In genomic region chr15:76576526-76577279, GRCh38 we compare ENCODE assay signal across 7 cellular contexts.
A peak's percentile ranks its signal among the peaks of the same experiment; 100 is the strongest.
DNase-seq lines count a peak whose midpoint lies in the region; ATAC-seq and TF ChIP-seq lines count a peak whose summit lies in the region.

No MANE protein-coding gene starts in this region.

- no peak overlapping the region for H3K18ac ChIP-seq in trophoblast cell (ENCODE audit: low read length)

- H3K36me3 ChIP-seq in brain microvascular endothelial cell (replicated peaks): no peaks in the 10 kb centered on the region
- no peaks in the 10 kb centered on the region for H3K36me3 ChIP-seq in trophoblast cell (ENCODE audit: control insufficient read depth in 1 of 2, insufficient read depth in 2 of 2, low read length in 2 of 2)

- no peak overlapping the region for H2AK5ac ChIP-seq in trophoblast cell (ENCODE audit: low read length)

- ATAC-seq in GM21515 (IDR thresholded peaks at IDR 0.05; ENCODE audit: unreplicated experiment): no peak

- DNase-seq in HCEC 1CT (peak; percentile 35), brain microvascular endothelial cell (peak; percentile 44), kidney glomerular epithelial cell (lab: John Stamatoyannopoulos, UW) (peak; percentile 17), stromal cell of bone marrow (ENCODE audit: low read depth) (peak; percentile 39), trophoblast cell (no peak)
- no peak for DNase-seq in stimulated activated naive CD4-positive, alpha-beta T cell (lab: John Stamatoyannopoulos, UW)

- no peak overlapping the region for H2BK12ac ChIP-seq in trophoblast cell (ENCODE audit: low read length)

- H3K9me3 ChIP-seq in trophoblast cell (ENCODE audit: insufficient read depth, low read depth, low read length): no peaks in the 10 kb centered on the region

- H3K14ac ChIP-seq in trophoblast cell (ENCODE audit: low read length): no peak overlapping the region

- no peak for TF ChIP-seq CTCF in brain microvascular endothelial cell (IDR thresholded peaks at IDR 0.05; ENCODE audit: low read depth, low read length, missing control alignments)

- no peak overlapping the region for H3K9ac ChIP-seq in trophoblast cell (ENCODE audit: low read length)

- no peak overlapping the region for H4K8ac ChIP-seq in trophoblast cell (ENCODE audit: low read depth, low read length)

- H3K4me2 ChIP-seq in trophoblast cell (ENCODE audit: low read length): no peak overlapping the region

- no peaks in the 10 kb centered on the region for H3K27me3 ChIP-seq in brain microvascular endothelial cell (replicated peaks)
- H3K27me3 ChIP-seq in trophoblast cell (ENCODE audit: insufficient read depth, low read length): no peaks in the 10 kb centered on the region

- no peak overlapping the region for H3K4ac ChIP-seq in trophoblast cell (ENCODE audit: low read depth, low read length)

- H2BK5ac ChIP-seq in trophoblast cell (ENCODE audit: low read depth, low read length, poor library complexity): no peak overlapping the region

- no peaks in the 10 kb centered on the region for H3K79me1 ChIP-seq in trophoblast cell (ENCODE audit: low read length)

- H4K12ac ChIP-seq in trophoblast cell (ENCODE audit: low read depth, low read length): no peak overlapping the region

- H2BK120ac ChIP-seq in trophoblast cell (ENCODE audit: insufficient read depth, low read length, poor library complexity): no peak overlapping the region

- H3K4me1 ChIP-seq in trophoblast cell (ENCODE audit: control insufficient read depth in 1 of 2, insufficient read depth in 2 of 2, low read length in 2 of 2): no peaks in the 10 kb centered on the region

- H3K23ac ChIP-seq in trophoblast cell (ENCODE audit: low read length): no peak overlapping the region

- H3K4me3 ChIP-seq in brain microvascular endothelial cell (ENCODE audit: low read depth, low read length) (no peak overlapping the region), trophoblast cell (ENCODE audit: low read depth, low read length) (no peak overlapping the region)

- H2AFZ ChIP-seq in trophoblast cell (ENCODE audit: insufficient read depth, low read length, poor library complexity): no peak overlapping the region

- in situ Hi-C loops in brain microvascular endothelial cell (cut with HindIII; ENCODE audit: low pct_ligation_motif_present, low sequenced_read_pairs): no loop called here

- H3K79me2 ChIP-seq in trophoblast cell (ENCODE audit: control insufficient read depth, insufficient read depth, low read length, poor library complexity): no peaks in the 10 kb centered on the region

- no CpG with 5 or more reads among the region's 9 CpGs for WGBS in trophoblast cell (ENCODE audit: extremely low coverage, insufficient coverage, insufficient read length)

- no peak overlapping the region for H4K91ac ChIP-seq in trophoblast cell (ENCODE audit: low read depth, low read length)

- no peak overlapping the region for H3K27ac ChIP-seq in brain microvascular endothelial cell
- no peak overlapping the region for H3K27ac ChIP-seq in trophoblast cell (ENCODE audit: low read depth, low read length)

Comparison
In these comparisons a context has a peak if more than half of its experiments do, and no peak if none do; other contexts are left out.
1. DNase-seq: peak in HCEC 1CT (single experiment), brain microvascular endothelial cell (single experiment), kidney glomerular epithelial cell (single experiment) and stromal cell of bone marrow (single experiment); none in stimulated activated naive CD4-positive, alpha-beta T cell (0 of 6) and trophoblast cell (0 of 2).